In genomic region chr9:93301291-93301811, GRCh38 we compare ENCODE assay signal across 19 cellular contexts.
A peak's percentile ranks its signal among the peaks of the same experiment; 100 is the strongest.
DNase-seq lines count a peak whose midpoint lies in the region; ATAC-seq, FAIRE-seq and TF ChIP-seq lines count a peak whose summit lies in the region.
"Had no signal": no experiment of that assay in that cellular context is flagged by ENCODE, and none has a peak within 500 bp of the region (broad histone marks: within the 10 kb centered on the region; RNA-seq: fewer than 3 reads in every experiment).

No MANE protein-coding gene starts in this region.

- no peak overlapping the region for H3K4me3 ChIP-seq in HepG2 (replicated peaks in 1 of 3; ENCODE audit: insufficient read depth in 1 of 3, low read depth in 2 of 3, low read length in 3 of 3)
- H3K4me3 ChIP-seq in right lobe of liver = no peak overlapping the region
- no peak overlapping the region for H3K4me3 ChIP-seq in body of pancreas
- no peak overlapping the region for H3K4me3 ChIP-seq in osteoblast (ENCODE audit: insufficient read depth, low read length)
- H3K4me3 ChIP-seq: smooth muscle cell had no signal

- in situ Hi-C loops in HepG2 (cut with HindIII; ENCODE audit: extremely low pct_ligation_motif_present, low pct_unique_long_range_greater_than_20kb) = loop anchor here (5.0 to 10.0 kb wide), 2 partner anchors 47 to 139 kb away; no protein-coding TSS in a partner anchor

- CTCF ChIA-PET in HepG2 (lab: Yijun Ruan, JAX; ENCODE audit: low intra/inter-chr PET ratio, low total read pairs) = interaction anchor here (3.5 kb wide), 1 partner anchor 142 kb away, joined by 22 read pairs; no protein-coding TSS in a partner anchor

- FAIRE-seq in HepG2 (lab: Jason Lieb, UNC) = no peak
- FAIRE-seq: astrocyte, colon, keratinocyte had no signal

- no peaks in the 10 kb centered on the region for H3K27me3 ChIP-seq in HepG2 (ENCODE audit: control insufficient read depth in 1 of 2, insufficient read depth in 2 of 2, low read length in 2 of 2)
- H3K27me3 ChIP-seq in right lobe of liver = no peaks in the 10 kb centered on the region
- no peaks in the 10 kb centered on the region for H3K27me3 ChIP-seq in body of pancreas
- H3K27me3 ChIP-seq in osteoblast (ENCODE audit: insufficient read depth, low read length) = peaks cover 2% of the 10 kb centered on the region

- TF ChIP-seq POLR2A in HepG2 (IDR thresholded peaks at IDR 0.05; ENCODE audit: insufficient read depth in 1 of 2, low read depth in 2 of 2, low read length in 2 of 2) = no peak
- TF ChIP-seq POLR2A in right lobe of liver (IDR thresholded peaks at IDR 0.05) = no peak
- TF ChIP-seq POLR2A in body of pancreas (IDR thresholded peaks at IDR 0.05) = no peak

- 95% methylated on average over 5 of the region's 17 CpGs for WGBS in HepG2 (ENCODE audit: low lambda C conversion rate)
- WGBS in right lobe of liver (ENCODE audit: insufficient coverage, low coverage, low lambda C conversion rate, missing lambda C conversion rate) = 80% methylated on average over 4 of the region's 17 CpGs
- 90 to 93% methylated on average over 6 to 17 of the region's 17 CpGs for WGBS in body of pancreas, 2 donors

- no peak for TF ChIP-seq CTCF in HepG2 (CRISPR knock-in tag; IDR thresholded peaks at IDR 0.05)
- TF ChIP-seq CTCF in right lobe of liver (IDR thresholded peaks at IDR 0.05) = no peak
- no peak for TF ChIP-seq CTCF in body of pancreas (IDR thresholded peaks at IDR 0.05)
- TF ChIP-seq CTCF in osteoblast (IDR thresholded peaks at IDR 0.05; ENCODE audit: extremely low read depth, low read depth, low read length) = no peak

- H3K9me3 ChIP-seq in HepG2 (ENCODE audit: low read length) (no peaks in the 10 kb centered on the region), right lobe of liver (no peaks in the 10 kb centered on the region), body of pancreas (no peaks in the 10 kb centered on the region), osteoblast (ENCODE audit: low read depth, low read length) (no peaks in the 10 kb centered on the region)

- POLR2A ChIA-PET in HepG2 (lab: Yijun Ruan, JAX) = no interaction called here

- H3K4me2 ChIP-seq in HepG2 (ENCODE audit: low read depth, low read length) (no peak overlapping the region), osteoblast (ENCODE audit: insufficient read depth, low read length) (no peak overlapping the region)
- H3K4me2 ChIP-seq: smooth muscle cell had no signal

- DNase-seq in HepG2 (ENCODE audit: low spot score) (no peak), right lobe of liver (no peak), body of pancreas (peak in 3 of 4 donors; percentile 1 to 8 (median 8)), osteoblast (ENCODE audit: insufficient read length, low spot score, missing footprints) (peak; percentile 75), NCI-H1417 treated with DMSO at 0.1 percent for 48 hours (lab: John Stamatoyannopoulos, UW) (no peak), NOMO-1 (lab: John Stamatoyannopoulos, UW; ENCODE audit: unreplicated experiment in 2 of 2) (no peak)
- DNase-seq: activated CD4-positive, alpha-beta T cell treated with anti-CD3 and anti-CD28 coated beads, Interleukin-2, amount 50 U/mL, for 48 hours; DMS53; mesenchymal stem cell; MM.1S; naive thymus-derived CD4-positive, alpha-beta T cell; NCI-H1930; NCI-H345 had no signal

- TF ChIP-seq EP300 in HepG2 (IDR thresholded peaks at IDR 0.05; ENCODE audit: low read depth in 2 of 2, low read length in 2 of 2) = no peak
- no peak for TF ChIP-seq EP300 in HepG2 (CRISPR knock-in tag; IDR thresholded peaks at IDR 0.05; ENCODE audit: borderline replicate concordance)

- no peaks in the 10 kb centered on the region for H4K20me1 ChIP-seq in HepG2 (ENCODE audit: insufficient read depth, low read length)
- no peaks in the 10 kb centered on the region for H4K20me1 ChIP-seq in osteoblast (ENCODE audit: insufficient read depth, low read length)

- TF ChIP-seq RAD21 in HepG2 (CRISPR knock-in tag; IDR thresholded peaks at IDR 0.05) = no peak

- H3K4me1 ChIP-seq in HepG2 (ENCODE audit: insufficient read depth, low read length) (peaks cover 75% of the 10 kb centered on the region), right lobe of liver (no peaks in the 10 kb centered on the region), body of pancreas (peaks cover 12% of the 10 kb centered on the region), osteoblast (ENCODE audit: insufficient read depth, low read length) (no peaks in the 10 kb centered on the region)

- H3K27ac ChIP-seq in HepG2 (ENCODE audit: extremely low read length, insufficient read depth, low read length) (peak overlapping the region; percentile 95), right lobe of liver (no peak overlapping the region), body of pancreas (no peak overlapping the region), osteoblast (ENCODE audit: low read depth, low read length) (no peak overlapping the region)

- no peak overlapping the region for H3K9ac ChIP-seq in HepG2 (ENCODE audit: insufficient read depth, low read depth, low read length)

- H2AFZ ChIP-seq in HepG2 (ENCODE audit: low read length) = no peak overlapping the region
- H2AFZ ChIP-seq in osteoblast (ENCODE audit: low read length) = no peak overlapping the region

- ATAC-seq in HepG2 (no peak), right lobe of liver (no peak), body of pancreas (no peak), GM21526 (IDR thresholded peaks at IDR 0.05; ENCODE audit: low FRiP score, unreplicated experiment) (no peak), GM18907 (IDR thresholded peaks at IDR 0.05; ENCODE audit: unreplicated experiment) (no peak)
- ATAC-seq: naive thymus-derived CD4-positive, alpha-beta T cell had no signal

- no peaks in the 10 kb centered on the region for H3K79me2 ChIP-seq in HepG2 (ENCODE audit: insufficient read depth, low read length)
- H3K79me2 ChIP-seq in osteoblast (ENCODE audit: insufficient read depth, low read length) = no peaks in the 10 kb centered on the region

- H3K36me3 ChIP-seq in HepG2 (replicated peaks in 1 of 2; ENCODE audit: control insufficient read depth in 1 of 2, insufficient read depth in 2 of 2, low read length in 2 of 2) (no peaks in the 10 kb centered on the region), right lobe of liver (no peaks in the 10 kb centered on the region), body of pancreas (replicated peaks in 1 of 2; ENCODE audit: insufficient read depth in 1 of 2, low read depth in 2 of 2) (no peaks in the 10 kb centered on the region), osteoblast (ENCODE audit: insufficient read depth, low read length) (no peaks in the 10 kb centered on the region)

- intact Hi-C loops in HepG2 (cut with micrococcal nuclease; ENCODE audit: unreplicated experiment) (no loop called here), right lobe of liver (cut with DNase I) (loop anchor here (5.0 to 10.0 kb wide), 3 partner anchors 187 to 297 kb away; no protein-coding TSS in a partner anchor), body of pancreas (cut with DNase I) (loop anchor here (5.0 kb wide), 1 partner anchor 139 kb away; no protein-coding TSS in a partner anchor)

- BruUV-seq in HepG2 (replicated peaks; lab: Mats Ljungman, UMichigan) = no TSS peak

TF ChIP-seq in HepG2, 621 proteins besides CTCF, POLR2A, EP300 and RAD21:
- TF ChIP-seq ZC3H13 (CRISPR knock-in tag; IDR thresholded peaks at IDR 0.05) (0 out of 2 replicates have a peak, but pooled peaks have one; percentile 32), ZNF136 (CRISPR knock-in tag; IDR thresholded peaks at IDR 0.05; ENCODE audit: low read depth) (no peak)

Comparison
In these comparisons a context has a peak if more than half of its experiments do, and no peak if none do; other contexts are left out.
1. DNase-seq: peak in body of pancreas (3 of 4) and osteoblast (single experiment); none in HepG2 (single experiment), right lobe of liver (0 of 3), NCI-H1417 treated with DMSO at 0.1 percent for 48 hours (single experiment) and NOMO-1 (0 of 2).